Comparison of ENCODE assay signal across 21 cellular contexts in the genomic region with DNA sequence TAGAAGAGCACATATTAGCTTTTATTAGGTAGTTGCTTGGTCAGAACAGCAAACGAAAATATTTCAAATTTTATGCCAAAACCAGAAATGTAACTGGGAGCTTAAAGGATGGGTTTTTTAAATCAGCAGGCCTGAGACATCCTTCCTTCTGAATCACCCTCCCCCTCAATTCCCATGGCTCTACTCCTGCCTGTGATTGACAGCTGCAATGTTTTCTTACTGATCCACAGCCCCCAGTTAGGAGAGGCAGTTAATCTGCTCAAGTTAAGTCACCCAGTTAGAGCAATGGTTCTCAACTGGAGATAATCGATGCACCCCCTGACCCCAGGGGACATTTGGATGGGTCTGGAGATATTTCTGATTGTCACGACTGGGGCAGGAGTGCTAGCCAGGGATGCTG.
"Had no signal": no experiment of that assay in that cellular context is flagged by ENCODE, and none has a peak within 500 bp of the region (broad histone marks: within the 10 kb centered on the region; RNA-seq: fewer than 3 reads in every experiment).

No MANE protein-coding gene starts in this region.

- H3K27me3 Mint-ChIP-seq: activated CD4-positive, alpha-beta T cell treated with anti-CD3 and anti-CD28 coated beads, Interleukin-2, amount 10 ng/mL, durations not matched to agents 7 days and 5 days; activated naive CD4-positive, alpha-beta T cell treated with anti-CD3 and anti-CD28 coated beads, Interleukin-2, amount 50 U/mL, for 24 hours; naive thymus-derived CD4-positive, alpha-beta T cell had no signal

- H3K4me3 Mint-ChIP-seq: activated CD4-positive, alpha-beta T cell treated with anti-CD3 and anti-CD28 coated beads, Interleukin-2, amount 10 ng/mL, durations not matched to agents 7 days and 5 days; activated naive CD4-positive, alpha-beta T cell treated with anti-CD3 and anti-CD28 coated beads, Interleukin-2, amount 50 U/mL, for 24 hours; activated T-cell treated with anti-CD3 and anti-CD28 coated beads, Interleukin-2, amount 50 U/mL, for 4 hours; naive thymus-derived CD4-positive, alpha-beta T cell had no signal

- H3K9me3 Mint-ChIP-seq: activated CD4-positive, alpha-beta T cell treated with anti-CD3 and anti-CD28 coated beads, Interleukin-2, amount 10 ng/mL, durations not matched to agents 7 days and 5 days; activated naive CD4-positive, alpha-beta T cell treated with anti-CD3 and anti-CD28 coated beads, Interleukin-2, amount 50 U/mL, for 24 hours; activated T-cell treated with anti-CD3 and anti-CD28 coated beads, Interleukin-2, amount 50 U/mL, for 4 hours; naive thymus-derived CD4-positive, alpha-beta T cell had no signal

- H3K27me3 ChIP-seq: cardiac muscle cell, esophagus squamous epithelium, stomach had no signal

- H3K4me3 ChIP-seq: cardiac muscle cell, esophagus squamous epithelium, mucosa of descending colon, stomach had no signal

- DNase-seq: activated CD4-positive, alpha-beta T cell treated with anti-CD3 and anti-CD28 coated beads, Interleukin-2, amount 10 ng/mL, durations not matched to agents 7 days and 5 days; activated CD4-positive, CD25-positive, alpha-beta regulatory T cell; activated CD8-positive, alpha-beta memory T cell treated with anti-CD3 and anti-CD28 coated beads, Interleukin-2, amount 50 U/mL, for 4 hours; activated effector memory CD4-positive, alpha-beta T cell treated with Interleukin-2 at 50 U/mL for 16 hours; activated T-cell treated with anti-CD3 and anti-CD28 coated beads, Interleukin-2, amount 50 U/mL, for 4 hours; dermis blood vessel endothelial cell; effector memory CD4-positive, alpha-beta T cell; esophagus squamous epithelium; left cardiac atrium; mesenchymal stem cell; mucosa of descending colon; naive thymus-derived CD4-positive, alpha-beta T cell; posterior cingulate gyrus; stimulated activated CD4-positive, alpha-beta T cell treated with anti-CD3 and anti-CD28 coated beads, Interleukin-15, amount 100 ng/mL, for 24 hours; stimulated activated CD4-positive, alpha-beta T cell treated with anti-CD3 and anti-CD28 coated beads, Interleukin-4, amount 100 ng/mL, for 1 hour; stomach; T-helper 1 cell; T-helper 9 cell; trophoblast cell had no signal

- H3K27ac Mint-ChIP-seq: activated CD4-positive, alpha-beta T cell treated with anti-CD3 and anti-CD28 coated beads, Interleukin-2, amount 10 ng/mL, durations not matched to agents 7 days and 5 days; activated naive CD4-positive, alpha-beta T cell treated with anti-CD3 and anti-CD28 coated beads, Interleukin-2, amount 50 U/mL, for 24 hours; naive thymus-derived CD4-positive, alpha-beta T cell had no signal

- H3K9me3 ChIP-seq: esophagus squamous epithelium, mucosa of descending colon, stomach had no signal

- H3K27ac ChIP-seq: cardiac muscle cell, esophagus squamous epithelium, stomach had no signal
